12 cellular contexts compared by ENCODE assay signal in the genomic region with DNA sequence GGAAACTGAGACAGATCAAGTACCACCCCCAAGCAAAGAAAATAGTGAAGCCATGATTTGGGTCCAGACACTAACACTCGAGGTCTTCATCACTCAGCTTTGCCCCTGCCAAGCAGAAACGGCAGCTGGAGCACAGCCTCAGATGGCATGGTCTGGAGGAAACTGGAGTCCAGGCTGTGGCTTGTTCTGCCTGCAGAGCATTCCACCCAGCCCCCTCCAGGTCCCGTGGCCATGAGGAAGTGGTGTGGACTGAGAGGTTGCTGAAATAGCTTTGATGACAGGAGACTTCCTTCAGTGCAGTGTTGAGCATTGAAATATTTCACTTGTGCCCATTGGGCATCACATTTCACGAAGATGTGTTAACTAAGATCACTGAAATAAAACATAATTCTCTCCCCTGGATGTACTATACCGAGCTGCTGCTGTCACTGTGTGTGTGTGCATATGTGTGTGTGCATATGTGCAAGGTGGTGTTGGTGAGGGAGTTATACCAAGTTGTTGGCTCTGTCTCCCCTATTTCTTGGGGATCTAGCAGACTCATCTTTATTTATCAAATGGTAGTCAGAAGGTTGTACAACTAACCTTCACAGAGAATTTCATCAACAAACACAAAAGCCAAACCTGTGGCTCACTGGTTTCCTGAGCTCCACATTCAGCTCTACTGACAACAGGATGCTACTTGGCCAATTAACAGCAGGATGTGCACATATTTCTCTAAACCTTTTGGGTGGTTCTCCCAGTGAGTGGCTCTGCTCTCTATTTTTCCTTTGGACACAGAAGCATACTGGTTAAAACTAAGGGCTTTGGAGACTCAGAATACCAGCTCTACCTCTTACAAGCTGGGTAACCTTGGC.
DNase-seq lines count a peak whose midpoint lies in the region; ATAC-seq and TF ChIP-seq lines count a peak whose summit lies in the region.
"Had no signal": no experiment of that assay in that cellular context is flagged by ENCODE, and none has a peak within 500 bp of the region (broad histone marks: within the 10 kb centered on the region; RNA-seq: fewer than 3 reads in every experiment).

No MANE protein-coding gene starts in this region.

- no peaks in the 10 kb centered on the region for H3K36me3 ChIP-seq in ascending aorta

- ATAC-seq in HG02623 (IDR thresholded peaks at IDR 0.05; ENCODE audit: unreplicated experiment) = no peak

- no peak for TF ChIP-seq CTCF in ascending aorta (IDR thresholded peaks at IDR 0.05)

- in situ Hi-C loops in KBM-7 (cut with MboI; ENCODE audit: low pct_unique_long_range_greater_than_20kb, low sequenced_read_pairs) = no loop called here

- H3K27me3 ChIP-seq in ascending aorta = no peaks in the 10 kb centered on the region

- H3K4me1 ChIP-seq in ascending aorta = no peaks in the 10 kb centered on the region

- peak; percentile 30 for DNase-seq in AG20443 (ENCODE audit: low spot score)
- peak; percentile 0 for DNase-seq in KBM-7
- peak; percentile 19 to 65 for DNase-seq in ascending aorta (ENCODE audit: low spot score in 2 of 2)
- DNase-seq in myocyte (ENCODE audit: low read depth) = peak; percentile 37
- DNase-seq in activated gamma-delta T cell (lab: John Stamatoyannopoulos, UW) = no peak
- no peak for DNase-seq in effector CD8-positive, alpha-beta T cell (lab: John Stamatoyannopoulos, UW)
- no peak for DNase-seq in NCI-H345 (lab: John Stamatoyannopoulos, UW)
- DNase-seq: activated T-cell treated with anti-CD3 and anti-CD28 coated beads, Interleukin-2, amount 50 U/mL, for 24 hours; glutamatergic neuron; NCI-H446 had no signal

- no peak overlapping the region for H3K27ac ChIP-seq in ascending aorta
- H3K27ac ChIP-seq: coronary artery had no signal

- H3K4me3 ChIP-seq in ascending aorta = no peak overlapping the region
- H3K4me3 ChIP-seq: coronary artery had no signal

- intact Hi-C loops in ascending aorta (cut with DNase I) = no loop called here

- no peaks in the 10 kb centered on the region for H3K9me3 ChIP-seq in ascending aorta

Comparison
In these comparisons a context has a peak if more than half of its experiments do, and no peak if none do; other contexts are left out.
1. DNase-seq: peak in AG20443 (single experiment), KBM-7 (single experiment), ascending aorta (2 of 2) and myocyte (single experiment); none in activated gamma-delta T cell (single experiment), effector CD8-positive, alpha-beta T cell (single experiment) and NCI-H345 (single experiment).